ENCODE assay signal across 27 cellular contexts in the genomic region with DNA sequence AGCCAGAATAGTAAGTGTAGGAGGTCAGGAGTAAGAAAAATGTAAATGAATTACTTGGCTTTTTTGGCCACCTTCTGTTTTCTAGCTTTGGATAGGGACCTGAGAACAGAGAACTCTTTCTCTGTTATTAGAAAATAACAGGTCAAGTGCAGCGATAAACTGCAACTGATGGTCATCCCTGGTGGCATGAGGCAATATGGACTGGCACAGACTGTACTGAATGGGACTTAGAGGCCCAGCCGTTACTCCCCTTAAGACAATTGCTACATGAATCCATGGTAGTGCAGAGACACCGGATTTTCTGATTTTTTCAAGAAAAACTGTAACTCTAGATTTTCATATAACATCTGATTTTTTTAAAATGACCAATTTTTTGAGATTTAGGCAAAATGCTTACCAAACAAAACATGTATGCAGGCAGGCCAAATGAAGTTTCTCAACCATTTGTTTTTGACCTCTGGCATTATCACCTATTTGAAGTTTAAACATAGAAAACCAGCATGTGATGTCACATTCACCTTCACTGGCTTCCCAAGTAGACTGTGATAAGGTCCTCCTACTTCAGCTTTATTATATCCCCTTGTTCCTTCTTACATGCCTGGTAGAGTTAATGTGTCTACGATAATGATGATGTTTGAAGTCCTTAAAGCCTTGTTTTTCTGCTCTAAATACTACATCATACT.
"Had no signal": no experiment of that assay in that cellular context is flagged by ENCODE, and none has a peak within 500 bp of the region (broad histone marks: within the 10 kb centered on the region; RNA-seq: fewer than 3 reads in every experiment).

No MANE protein-coding gene starts in this region.

- H3K9me3 ChIP-seq: colonic mucosa had no signal

- H3K4me3 ChIP-seq: cardiac muscle cell, colonic mucosa had no signal

- H3K4me1 ChIP-seq: colonic mucosa had no signal

- H3K27ac ChIP-seq: cardiac muscle cell, colonic mucosa, VCaP had no signal

- ATAC-seq: activated CD4-positive, CD25-positive, alpha-beta regulatory T cell treated with anti-CD3 and anti-CD28 coated beads, Interleukin-2, amount 50 U/mL, for 24 hours; activated CD8-positive, alpha-beta T cell treated with anti-CD3 and anti-CD28 coated beads for 36 hours; activated T-cell treated with anti-CD3 and anti-CD28 coated beads, Interleukin-2, amount 50 U/mL, for 4 hours; activated T-helper 17 cell treated with anti-CD3 and anti-CD28 coated beads, Interleukin-2, amount 50 U/mL, for 72 hours; esophagus mucosa had no signal

- H3K36me3 ChIP-seq: cardiac muscle cell, colonic mucosa had no signal

- H3K27me3 ChIP-seq: cardiac muscle cell, colonic mucosa had no signal

- DNase-seq: activated B cell treated with CpG ODN at 0.5 μM for 24 hours; activated CD4-positive, alpha-beta T cell treated with anti-CD3 and anti-CD28 coated beads for 48 hours; activated CD4-positive, alpha-beta T cell treated with anti-CD3 and anti-CD28 coated beads, Interleukin-2, amount 50 U/mL, for 1 hour; activated CD4-positive, alpha-beta T cell treated with anti-CD3 and anti-CD28 coated beads, Interleukin-2, amount 50 U/mL, for 48 hours; activated CD8-positive, alpha-beta memory T cell treated with anti-CD3 and anti-CD28 coated beads for 24 hours; activated CD8-positive, alpha-beta T cell treated with anti-CD3 and anti-CD28 coated beads for 36 hours; activated effector memory CD4-positive, alpha-beta T cell treated with Interleukin-2 at 50 U/mL for 16 hours; activated gamma-delta T cell treated with Interleukin-2 at 50 U/mL for 16 hours; activated naive CD4-positive, alpha-beta T cell treated with anti-CD3 and anti-CD28 coated beads, Interleukin-2, amount 50 U/mL, for 16 hours; activated naive CD4-positive, alpha-beta T cell treated with Interleukin-2 at 50 U/mL for 16 hours; activated T-cell treated with anti-CD3 and anti-CD28 coated beads, Interleukin-2, amount 50 U/mL, for 4 hours; amniotic stem cell; anterior cingulate cortex; central memory CD4-positive, alpha-beta T cell; cerebellar nuclear complex; colonic mucosa; effector CD8-positive, alpha-beta T cell; foreskin fibroblast; T-helper 2 cell had no signal

- FAIRE-seq: astrocyte, frontal cortex, TTC549 had no signal
